ENCODE assay signal across 1 cellular context in genomic region chr5:143569213-143569663, GRCh38.
A peak's percentile ranks its signal among the peaks of the same experiment; 100 is the strongest.
TF ChIP-seq lines count a peak whose summit lies in the region.

No MANE protein-coding gene starts in this region.

TF ChIP-seq in HepG2, 621 proteins besides CTCF, POLR2A, EP300 and RAD21 (continued from another document and continues in another):
- TF ChIP-seq ZNF687 (CRISPR knock-in tag; IDR thresholded peaks at IDR 0.05) (no peak), ATF7-NPFF (CRISPR knock-in tag; IDR thresholded peaks at IDR 0.05; ENCODE audit: low read depth) (no peak), DRAP1 (CRISPR knock-in tag; IDR thresholded peaks at IDR 0.05) (no peak), ZBTB7B (CRISPR knock-in tag; IDR thresholded peaks at IDR 0.05) (0 out of 2 replicates have a peak, but pooled peaks have one; percentile 22), ZMYM2 (CRISPR knock-in tag; IDR thresholded peaks at IDR 0.05) (no peak), EZH2 (conservative IDR thresholded peaks at IDR 0.05; ENCODE audit: low read depth, low read length) (no peak), ZNF160 (CRISPR knock-in tag; IDR thresholded peaks at IDR 0.05) (no peak), ZNF7 (CRISPR knock-in tag; IDR thresholded peaks at IDR 0.05) (no peak), ZNF576 (CRISPR knock-in tag; IDR thresholded peaks at IDR 0.05) (no peak), ZNF282 (IDR thresholded peaks at IDR 0.05; ENCODE audit: partially characterized antibody) (no peak), JUNB (CRISPR knock-in tag; IDR thresholded peaks at IDR 0.05; ENCODE audit: borderline replicate concordance) (no peak), ZNF430 (CRISPR knock-in tag; IDR thresholded peaks at IDR 0.05) (no peak), SALL1 (CRISPR knock-in tag; IDR thresholded peaks at IDR 0.05) (no peak), NCOA2 (CRISPR knock-in tag; IDR thresholded peaks at IDR 0.05) (peak; percentile 54; the same call in 1 of the 2 replicates), MEF2D (CRISPR knock-in tag; IDR thresholded peaks at IDR 0.05) (no peak), EHMT2 (IDR thresholded peaks at IDR 0.05; ENCODE audit: borderline replicate concordance, low read depth, low read length) (peak; percentile 64; the same call in 1 of the 2 replicates), MIXL1 (CRISPR knock-in tag; IDR thresholded peaks at IDR 0.05) (no peak), DNMT1 (CRISPR knock-in tag; IDR thresholded peaks at IDR 0.05) (no peak), GABPB1 (CRISPR knock-in tag; IDR thresholded peaks at IDR 0.05) (no peak), ZFY (CRISPR knock-in tag; IDR thresholded peaks at IDR 0.05) (no peak), BATF2 (CRISPR knock-in tag; IDR thresholded peaks at IDR 0.05) (no peak), ETV5 (CRISPR knock-in tag; IDR thresholded peaks at IDR 0.05; ENCODE audit: borderline replicate concordance) (no peak), ELF1 (CRISPR knock-in tag; IDR thresholded peaks at IDR 0.05) (no peak), ZNF343 (CRISPR knock-in tag; IDR thresholded peaks at IDR 0.05) (no peak), ZFP36L2 (CRISPR knock-in tag; IDR thresholded peaks at IDR 0.05) (no peak), ZBTB49 (CRISPR knock-in tag; IDR thresholded peaks at IDR 0.05; ENCODE audit: borderline replicate concordance) (no peak), ZKSCAN1 (IDR thresholded peaks at IDR 0.05; ENCODE audit: low read length) (no peak), MATR3 (CRISPR knock-in tag; IDR thresholded peaks at IDR 0.05) (no peak), MBNL3 (CRISPR knock-in tag; conservative IDR thresholded peaks at IDR 0.05) (no peak), FOXJ3 (CRISPR knock-in tag; IDR thresholded peaks at IDR 0.05; ENCODE audit: borderline replicate concordance) (no peak), E2F2 (CRISPR knock-in tag; IDR thresholded peaks at IDR 0.05; ENCODE audit: borderline replicate concordance) (no peak), FOXA3 (CRISPR knock-in tag; IDR thresholded peaks at IDR 0.05) (peak; percentile 37; the same call in 1 of the 2 replicates), ELF3 (CRISPR knock-in tag; IDR thresholded peaks at IDR 0.05) (no peak), HNF4A (CRISPR knock-in tag; IDR thresholded peaks at IDR 0.05) (peak; percentile 84), CEBPZ (IDR thresholded peaks at IDR 0.05; ENCODE audit: low read length) (no peak), GTF3A (CRISPR knock-in tag; conservative IDR thresholded peaks at IDR 0.05) (no peak), TOPORS (CRISPR knock-in tag; IDR thresholded peaks at IDR 0.05) (no peak), ZNF333 (CRISPR knock-in tag; IDR thresholded peaks at IDR 0.05; ENCODE audit: borderline replicate concordance) (no peak), ARHGAP35 (CRISPR knock-in tag; IDR thresholded peaks at IDR 0.05; ENCODE audit: borderline replicate concordance) (no peak), ZZZ3 (CRISPR knock-in tag; IDR thresholded peaks at IDR 0.05; ENCODE audit: borderline replicate concordance) (no peak)
- TF ChIP-seq, protein P1, sequence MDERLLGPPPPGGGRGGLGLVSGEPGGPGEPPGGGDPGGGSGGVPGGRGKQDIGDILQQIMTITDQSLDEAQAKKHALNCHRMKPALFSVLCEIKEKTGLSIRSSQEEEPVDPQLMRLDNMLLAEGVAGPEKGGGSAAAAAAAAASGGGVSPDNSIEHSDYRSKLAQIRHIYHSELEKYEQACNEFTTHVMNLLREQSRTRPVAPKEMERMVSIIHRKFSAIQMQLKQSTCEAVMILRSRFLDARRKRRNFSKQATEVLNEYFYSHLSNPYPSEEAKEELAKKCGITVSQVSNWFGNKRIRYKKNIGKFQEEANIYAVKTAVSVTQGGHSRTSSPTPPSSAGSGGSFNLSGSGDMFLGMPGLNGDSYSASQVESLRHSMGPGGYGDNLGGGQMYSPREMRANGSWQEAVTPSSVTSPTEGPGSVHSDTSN (CRISPR knock-in tag; IDR thresholded peaks at IDR 0.05) = no peak
- TF ChIP-seq, protein P2, sequence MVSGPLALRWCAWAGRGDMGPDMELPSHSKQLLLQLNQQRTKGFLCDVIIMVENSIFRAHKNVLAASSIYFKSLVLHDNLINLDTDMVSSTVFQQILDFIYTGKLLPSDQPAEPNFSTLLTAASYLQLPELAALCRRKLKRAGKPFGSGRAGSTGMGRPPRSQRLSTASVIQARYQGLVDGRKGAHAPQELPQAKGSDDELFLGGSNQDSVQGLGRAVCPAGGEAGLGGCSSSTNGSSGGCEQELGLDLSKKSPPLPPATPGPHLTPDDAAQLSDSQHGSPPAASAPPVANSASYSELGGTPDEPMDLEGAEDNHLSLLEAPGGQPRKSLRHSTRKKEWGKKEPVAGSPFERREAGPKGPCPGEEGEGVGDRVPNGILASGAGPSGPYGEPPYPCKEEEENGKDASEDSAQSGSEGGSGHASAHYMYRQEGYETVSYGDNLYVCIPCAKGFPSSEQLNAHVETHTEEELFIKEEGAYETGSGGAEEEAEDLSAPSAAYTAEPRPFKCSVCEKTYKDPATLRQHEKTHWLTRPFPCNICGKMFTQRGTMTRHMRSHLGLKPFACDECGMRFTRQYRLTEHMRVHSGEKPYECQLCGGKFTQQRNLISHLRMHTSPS (CRISPR knock-in tag; IDR thresholded peaks at IDR 0.05; ENCODE audit: low read depth) = no peak
- TF ChIP-seq, protein P3, sequence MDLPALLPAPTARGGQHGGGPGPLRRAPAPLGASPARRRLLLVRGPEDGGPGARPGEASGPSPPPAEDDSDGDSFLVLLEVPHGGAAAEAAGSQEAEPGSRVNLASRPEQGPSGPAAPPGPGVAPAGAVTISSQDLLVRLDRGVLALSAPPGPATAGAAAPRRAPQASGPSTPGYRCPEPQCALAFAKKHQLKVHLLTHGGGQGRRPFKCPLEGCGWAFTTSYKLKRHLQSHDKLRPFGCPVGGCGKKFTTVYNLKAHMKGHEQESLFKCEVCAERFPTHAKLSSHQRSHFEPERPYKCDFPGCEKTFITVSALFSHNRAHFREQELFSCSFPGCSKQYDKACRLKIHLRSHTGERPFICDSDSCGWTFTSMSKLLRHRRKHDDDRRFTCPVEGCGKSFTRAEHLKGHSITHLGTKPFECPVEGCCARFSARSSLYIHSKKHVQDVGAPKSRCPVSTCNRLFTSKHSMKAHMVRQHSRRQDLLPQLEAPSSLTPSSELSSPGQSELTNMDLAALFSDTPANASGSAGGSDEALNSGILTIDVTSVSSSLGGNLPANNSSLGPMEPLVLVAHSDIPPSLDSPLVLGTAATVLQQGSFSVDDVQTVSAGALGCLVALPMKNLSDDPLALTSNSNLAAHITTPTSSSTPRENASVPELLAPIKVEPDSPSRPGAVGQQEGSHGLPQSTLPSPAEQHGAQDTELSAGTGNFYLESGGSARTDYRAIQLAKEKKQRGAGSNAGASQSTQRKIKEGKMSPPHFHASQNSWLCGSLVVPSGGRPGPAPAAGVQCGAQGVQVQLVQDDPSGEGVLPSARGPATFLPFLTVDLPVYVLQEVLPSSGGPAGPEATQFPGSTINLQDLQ (CRISPR knock-in tag; IDR thresholded peaks at IDR 0.05) = no peak
- TF ChIP-seq, protein P4, sequence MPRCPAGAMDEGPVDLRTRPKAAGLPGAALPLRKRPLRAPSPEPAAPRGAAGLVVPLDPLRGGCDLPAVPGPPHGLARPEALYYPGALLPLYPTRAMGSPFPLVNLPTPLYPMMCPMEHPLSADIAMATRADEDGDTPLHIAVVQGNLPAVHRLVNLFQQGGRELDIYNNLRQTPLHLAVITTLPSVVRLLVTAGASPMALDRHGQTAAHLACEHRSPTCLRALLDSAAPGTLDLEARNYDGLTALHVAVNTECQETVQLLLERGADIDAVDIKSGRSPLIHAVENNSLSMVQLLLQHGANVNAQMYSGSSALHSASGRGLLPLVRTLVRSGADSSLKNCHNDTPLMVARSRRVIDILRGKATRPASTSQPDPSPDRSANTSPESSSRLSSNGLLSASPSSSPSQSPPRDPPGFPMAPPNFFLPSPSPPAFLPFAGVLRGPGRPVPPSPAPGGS (CRISPR knock-in tag; IDR thresholded peaks at IDR 0.05) = no peak
